Comparison of ENCODE assay signal across 27 cellular contexts in genomic region chr11:33479216-33479615, GRCh38.
"Had no signal": no experiment of that assay in that cellular context is flagged by ENCODE, and none has a peak within 500 bp of the region (broad histone marks: within the 10 kb centered on the region; RNA-seq: fewer than 3 reads in every experiment).

No MANE protein-coding gene starts in this region.

- H3K9me3 Mint-ChIP-seq: activated naive CD4-positive, alpha-beta T cell treated with anti-CD3 and anti-CD28 coated beads, Interleukin-2, amount 50 U/mL, for 72 hours; endodermal cell; natural killer cell; neural progenitor cell; stimulated activated memory B cell treated with anti-CD40 and anti-IgM and Interleukin-4, amounts not matched to agents 10 μg/mL and 1 μg/mL and 100 μg/mL, for 72 hours; T-helper 2 cell treated with Interferon-gamma antibody and Interleukin-4, amounts not matched to agents 5 μg/mL and 100 μg/mL, for 36 hours had no signal

- H3K36me3 ChIP-seq: heart left ventricle, lower lobe of right lung, neural progenitor cell, right atrium auricular region, stomach, suprapubic skin, transverse colon had no signal

- H3K4me1 ChIP-seq: lower lobe of right lung, right atrium auricular region, transverse colon had no signal

- H3K4me3 Mint-ChIP-seq: activated CD4-positive, alpha-beta T cell treated with anti-CD3 and anti-CD28 coated beads for 36 hours; activated T-cell treated with anti-CD3 and anti-CD28 coated beads, Interleukin-2, amount 50 U/mL, for 72 hours; endodermal cell; natural killer cell; neural progenitor cell; stimulated activated memory B cell treated with anti-CD40 and anti-IgM and Interleukin-4, amounts not matched to agents 10 μg/mL and 1 μg/mL and 100 μg/mL, for 72 hours; T-helper 2 cell treated with Interferon-gamma antibody and Interleukin-4, amounts not matched to agents 5 μg/mL and 100 μg/mL, for 36 hours had no signal

- H3K9me3 ChIP-seq: heart left ventricle, lower lobe of right lung, right atrium auricular region, stomach, suprapubic skin, transverse colon had no signal

- H3K27me3 ChIP-seq: neural progenitor cell, right atrium auricular region, suprapubic skin had no signal

- H3K27ac ChIP-seq: foreskin keratinocyte, heart left ventricle, lower lobe of right lung, neural progenitor cell, right atrium auricular region, stomach, suprapubic skin, transverse colon had no signal

- DNase-seq: activated CD4-positive, alpha-beta T cell treated with anti-CD3 and anti-CD28 coated beads for 36 hours; activated CD4-positive, CD25-positive, alpha-beta regulatory T cell; activated naive CD4-positive, alpha-beta T cell; activated T-cell treated with anti-CD3 and anti-CD28 coated beads for 4 hours; activated T-cell treated with anti-CD3 and anti-CD28 coated beads, Interleukin-2, amount 50 U/mL, for 72 hours; anterior cingulate cortex; endodermal cell; foreskin keratinocyte; heart left ventricle; lower lobe of right lung; mesenchymal stem cell; natural killer cell; occipital lobe; stimulated activated CD4-positive, alpha-beta T cell treated with anti-CD3 and anti-CD28 coated beads, Interleukin-1b, Interleukin-23, amount 100 ng/mL, for 48 hours; stimulated activated CD4-positive, alpha-beta T cell treated with anti-CD3 and anti-CD28 coated beads, Interleukin-4, amount 100 ng/mL, for 4 hours; stimulated activated CD8-positive, alpha-beta memory T cell treated with anti-CD3 and anti-CD28 coated beads, Interleukin-4, amount 100 ng/mL, for 48 hours; stomach; transverse colon had no signal

- H3K4me1 Mint-ChIP-seq: activated CD4-positive, alpha-beta T cell treated with anti-CD3 and anti-CD28 coated beads for 36 hours; endodermal cell; natural killer cell; stimulated activated memory B cell treated with anti-CD40 and anti-IgM and Interleukin-4, amounts not matched to agents 10 μg/mL and 1 μg/mL and 100 μg/mL, for 72 hours had no signal

- H3K36me3 Mint-ChIP-seq: activated naive CD4-positive, alpha-beta T cell treated with anti-CD3 and anti-CD28 coated beads, Interleukin-2, amount 50 U/mL, for 72 hours; natural killer cell; neural progenitor cell; stimulated activated memory B cell treated with anti-CD40 and anti-IgM and Interleukin-4, amounts not matched to agents 10 μg/mL and 1 μg/mL and 100 μg/mL, for 72 hours had no signal

- H3K4me3 ChIP-seq: heart left ventricle, lower lobe of right lung, neural progenitor cell, right atrium auricular region, smooth muscle cell, stomach, suprapubic skin, transverse colon had no signal

- ATAC-seq: activated CD4-positive, alpha-beta T cell treated with anti-CD3 and anti-CD28 coated beads for 36 hours; activated naive CD4-positive, alpha-beta T cell treated with anti-CD3 and anti-CD28 coated beads, Interleukin-2, amount 50 U/mL, for 72 hours; activated T-cell treated with anti-CD3 and anti-CD28 coated beads, Interleukin-2, amount 50 U/mL, for 72 hours; esophagus mucosa; foreskin keratinocyte; heart left ventricle; left lobe of liver; lower lobe of right lung; natural killer cell; stimulated activated memory B cell treated with anti-CD40 and anti-IgM and Interleukin-4, amounts not matched to agents 10 μg/mL and 1 μg/mL and 100 μg/mL, for 72 hours had no signal

- H3K27ac Mint-ChIP-seq: activated CD4-positive, alpha-beta T cell treated with anti-CD3 and anti-CD28 coated beads for 36 hours; activated naive CD4-positive, alpha-beta T cell treated with anti-CD3 and anti-CD28 coated beads, Interleukin-2, amount 50 U/mL, for 72 hours; activated T-cell treated with anti-CD3 and anti-CD28 coated beads, Interleukin-2, amount 50 U/mL, for 72 hours; endodermal cell; natural killer cell; neural progenitor cell; stimulated activated memory B cell treated with anti-CD40 and anti-IgM and Interleukin-4, amounts not matched to agents 10 μg/mL and 1 μg/mL and 100 μg/mL, for 72 hours; T-helper 2 cell treated with Interferon-gamma antibody and Interleukin-4, amounts not matched to agents 5 μg/mL and 100 μg/mL, for 36 hours had no signal
